ENCODE assay signal across 2 cellular contexts in the genomic region with DNA sequence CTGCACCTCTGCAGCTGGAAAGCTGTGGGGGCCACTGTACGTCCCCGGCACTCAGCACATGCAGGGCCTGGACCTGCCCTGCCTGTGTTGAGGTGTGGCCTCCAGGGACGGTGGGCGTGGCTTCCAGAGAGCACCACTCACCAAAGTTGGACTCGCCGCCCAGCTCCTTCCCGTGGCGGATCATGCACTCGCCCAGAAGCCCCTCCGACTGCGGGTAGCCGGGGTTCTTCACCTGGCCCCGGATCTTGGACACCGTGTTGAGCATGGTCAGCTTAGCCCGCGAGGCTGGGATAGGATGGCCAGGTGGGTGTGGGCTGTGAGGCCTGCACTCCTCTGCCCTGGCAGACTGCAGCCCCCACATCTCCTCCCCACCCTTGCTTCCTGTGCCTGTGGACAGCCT.
TF ChIP-seq lines count a peak whose summit lies in the region.

No MANE protein-coding gene starts in this region.

TF ChIP-seq in HEK293, 187 proteins besides CTCF, POLR2A, EP300 and RAD21:
- peak; percentile 35; the same call in 1 of the 2 replicates for TF ChIP-seq KLF9 (tag by site-specific recombination; IDR thresholded peaks at IDR 0.05; ENCODE audit: low read depth)
- TF ChIP-seq ZNF48 (tag by site-specific recombination; IDR thresholded peaks at IDR 0.05): no peak
- TF ChIP-seq ZNF600 (tag by site-specific recombination; IDR thresholded peaks at IDR 0.05): peak; percentile 77
- TF ChIP-seq ZNF10 (tag by site-specific recombination; IDR thresholded peaks at IDR 0.05): 0 out of 2 replicates have a peak, but pooled peaks have one; percentile 8
- peak; percentile 27; the same call in 1 of the 2 replicates for TF ChIP-seq KLF1 (tag by site-specific recombination; IDR thresholded peaks at IDR 0.05)

TF ChIP-seq in H1, 55 proteins besides CTCF, POLR2A, EP300 and RAD21:
- no peak for TF ChIP-seq RFX5 (IDR thresholded peaks at IDR 0.05; ENCODE audit: borderline replicate concordance, low read depth, low read length)
- 0 out of 2 replicates have a peak, but pooled peaks have one; percentile 51 for TF ChIP-seq POLR2AphosphoS5 (IDR thresholded peaks at IDR 0.05; ENCODE audit: low read depth, low read length)
